In the genomic region with DNA sequence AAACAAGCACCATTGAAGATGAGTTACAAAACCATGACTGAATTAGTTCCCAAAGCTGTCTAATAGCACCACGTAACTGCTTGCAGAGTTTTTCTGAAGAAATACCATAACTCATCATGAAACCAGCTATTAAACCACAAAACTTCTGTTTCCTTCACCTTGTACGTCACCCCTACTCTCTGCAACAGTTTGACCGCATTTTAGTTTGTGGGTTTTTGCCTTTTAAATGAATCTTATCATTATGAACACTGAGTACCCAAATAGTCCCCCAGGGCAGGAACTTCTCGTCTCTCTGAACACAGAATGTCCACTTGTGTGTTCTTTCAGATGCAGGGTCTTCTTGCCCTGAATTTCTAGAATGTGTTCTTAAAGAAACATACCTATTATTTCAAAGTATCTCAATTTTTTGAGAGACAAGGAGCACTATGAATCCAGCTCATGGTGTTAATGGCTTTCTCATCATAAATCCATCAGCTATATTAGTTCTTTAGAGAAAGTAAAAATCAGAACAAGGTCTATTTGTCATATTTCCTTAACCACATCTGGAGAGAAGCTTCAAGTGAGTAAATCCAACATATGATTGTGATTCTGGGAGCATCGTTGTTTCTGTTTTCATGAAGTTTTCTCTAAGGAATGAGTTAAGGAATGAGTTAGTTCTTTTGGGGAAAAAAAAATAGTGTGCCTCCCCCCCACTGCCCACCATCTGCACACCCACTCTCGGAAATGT, we compare ENCODE assay signal across 8 cellular contexts.
DNase-seq lines count a peak whose midpoint lies in the region; ATAC-seq and TF ChIP-seq lines count a peak whose summit lies in the region.

No MANE protein-coding gene starts in this region.

- no peaks in the 10 kb centered on the region for H3K4me1 ChIP-seq in lung (ENCODE audit: control insufficient read depth in 2 of 2, insufficient read depth in 2 of 2, low read length in 2 of 2)

- DNase-seq in AG09309 (ENCODE audit: low read depth): peak; percentile 99
- DNase-seq in T-helper 22 cell (ENCODE audit: low read depth): peak; percentile 21
- no peak for DNase-seq in lung (ENCODE audit: low spot score)
- DNase-seq in NCI-H524 treated with DMSO at 0.1 percent for 48 hours (lab: John Stamatoyannopoulos, UW): no peak
- no peak for DNase-seq in NCI-H1092 (lab: John Stamatoyannopoulos, UW)
- DNase-seq in activated CD4-positive, CD25-positive, alpha-beta regulatory T cell treated with anti-CD3 and anti-CD28 coated beads, Interleukin-2, amount 50 U/mL, for 72 hours: no peak

- 32 to 60% methylated on average over 6 of the region's 6 CpGs for WGBS in lung, 2 donors

- H3K9me3 ChIP-seq in lung (ENCODE audit: control insufficient read depth in 2 of 2, insufficient read depth in 1 of 2, low read length in 1 of 2): peaks cover 0 to 5% of the 10 kb centered on the region in 2 donors

- H3K27ac ChIP-seq in lung (ENCODE audit: low read depth in 1 of 2, low read length in 1 of 2): no peak overlapping the region

- H3K4me3 ChIP-seq in AG09309 (ENCODE audit: control insufficient read depth, low read depth, low read length) (no peak overlapping the region), lung (no peak overlapping the region)

- ATAC-seq in GM18873 (IDR thresholded peaks at IDR 0.05; ENCODE audit: low FRiP score, unreplicated experiment): peak; percentile 56
- peak; percentile 74 for ATAC-seq in HG03066 (IDR thresholded peaks at IDR 0.05; ENCODE audit: low read depth, unreplicated experiment)
- peak; percentile 32 for ATAC-seq in lung (ENCODE audit: insufficient read depth, low FRiP score)

- H3K27me3 ChIP-seq in lung (ENCODE audit: control insufficient read depth, insufficient read depth): no peaks in the 10 kb centered on the region

- no peaks in the 10 kb centered on the region for H3K36me3 ChIP-seq in lung (ENCODE audit: control insufficient read depth in 2 of 2, insufficient read depth in 2 of 2, low read length in 2 of 2)

- TF ChIP-seq CTCF in AG09309 (IDR thresholded peaks at IDR 0.05; ENCODE audit: control insufficient read depth, insufficient read depth, low read depth, low read length, missing control alignments) (no peak), lung (IDR thresholded peaks at IDR 0.05; ENCODE audit: control extremely low read depth, extremely low read depth) (no peak)

Comparison
In these comparisons a context has a peak if more than half of its experiments do, and no peak if none do; other contexts are left out.
1. DNase-seq: peak in AG09309 (single experiment) and T-helper 22 cell (single experiment); none in lung (single experiment), NCI-H524 treated with DMSO at 0.1 percent for 48 hours (single experiment), NCI-H1092 (single experiment) and activated CD4-positive, CD25-positive, alpha-beta regulatory T cell treated with anti-CD3 and anti-CD28 coated beads, Interleukin-2, amount 50 U/mL, for 72 hours (single experiment).
2. Peak in every context shown above with its lines, with median percentiles within 50 percentile points of each other: ATAC-seq.